Comparison of ENCODE assay signal across 8 cellular contexts in genomic region chr22:41563051-41563711, GRCh38. TPM values are rescaled to one million over a fixed set of nuclear protein-coding genes. Genes with fewer than 3 reads are reported as not detected.
DNase-seq lines count a peak whose midpoint lies in the region; ATAC-seq and TF ChIP-seq lines count a peak whose summit lies in the region.
"Had no signal": no experiment of that assay in that cellular context is flagged by ENCODE, and none has a peak within 500 bp of the region (broad histone marks: within the 10 kb centered on the region; RNA-seq: fewer than 3 reads in every experiment).

No MANE protein-coding gene starts in this region.

- DNase-seq in ELR (ENCODE audit: low read depth) (peak; percentile 89), adrenal gland (peak; percentile 69 to 89 (median 84)), left lung (no peak), DMS79 treated with DMSO at 0.1 percent for 48 hours (lab: John Stamatoyannopoulos, UW) (no peak)
- DNase-seq in stimulated activated naive CD4-positive, alpha-beta T cell (lab: John Stamatoyannopoulos, UW), result no peak
- DNase-seq: cerebellar nuclear complex had no signal

- intact Hi-C loops in adrenal gland (cut with DNase I), result no loop called here
- intact Hi-C loops in left lung (cut with DNase I), result no loop called here

- no peaks in the 10 kb centered on the region for H3K36me3 ChIP-seq in adrenal gland (replicated peaks in 1 of 2)
- no peaks in the 10 kb centered on the region for H3K36me3 ChIP-seq in left lung

- peaks cover 57 to 77% of the 10 kb centered on the region in 2 donors for H3K4me1 ChIP-seq in adrenal gland (replicated peaks in 1 of 2)
- peaks cover 0 to 2% of the 10 kb centered on the region in 2 donors for H3K4me1 ChIP-seq in left lung
- H3K4me1 ChIP-seq: parathyroid adenoma had no signal

- WGBS in adrenal gland, 4 donors, result 23 to 41% (median 32%) methylated on average over 8 to 10 of the region's 10 CpGs

- H3K9me3 ChIP-seq in adrenal gland (replicated peaks in 1 of 3), result no peaks in the 10 kb centered on the region
- no peaks in the 10 kb centered on the region for H3K9me3 ChIP-seq in left lung

- no peak for TF ChIP-seq CTCF in adrenal gland (IDR thresholded peaks at IDR 0.05)
- TF ChIP-seq CTCF in left lung (IDR thresholded peaks at IDR 0.05), result no peak

- ATAC-seq in left lung (peak; percentile 3), HG02970 (IDR thresholded peaks at IDR 0.05; ENCODE audit: low FRiP score, unreplicated experiment) (no peak)

- TF ChIP-seq POLR2A in adrenal gland (IDR thresholded peaks at IDR 0.05), result peak in 1 of 2 donors; percentile 69

- H3K4me3 ChIP-seq in adrenal gland, result peak overlapping the region in 2 of 4 donors; percentile 3 to 70
- no peak overlapping the region for H3K4me3 ChIP-seq in left lung

- H3K27me3 ChIP-seq in adrenal gland (no peaks in the 10 kb centered on the region), left lung (peaks cover 0 to 41% of the 10 kb centered on the region in 2 donors)

- H3K27ac ChIP-seq in adrenal gland (peak overlapping the region; percentile 64 to 96 (median 79)), left lung (no peak overlapping the region)
- H3K27ac ChIP-seq: parathyroid adenoma had no signal

RNA-seq across cellular contexts. Expression of gene CSDC2, which starts 2.4 kb away (rescaled TPM):
- total RNA-seq in adrenal gland, result 100 to 1,000 TPM in 7 of 8 donors, 10 to 100 TPM in 1; 81.5 to 281 (median 183) TPM
- polyA plus RNA-seq in adrenal gland, result 100 to 1,000 TPM in 2 of 3 donors, 1 to 10 TPM in 1; 7.5 to 368 (median 212) TPM
- total RNA-seq in left lung, result 1 to 10 TPM; 5.1 to 5.5 TPM

RNA-seq across cellular contexts. Expression of gene POLR3H, which starts 18.9 kb away (rescaled TPM):
- total RNA-seq in adrenal gland (10 to 100 TPM; 18.7 to 92.6 (median 41.8) TPM), left lung (10 to 100 TPM; 31.3 to 55.4 TPM)
- polyA plus RNA-seq in adrenal gland, result 10 to 100 TPM; 45.1 to 61.5 (median 53.6) TPM

RNA-seq across cellular contexts. Expression of gene PMM1, which starts 26.5 kb away (rescaled TPM):
- total RNA-seq in adrenal gland (100 to 1,000 TPM in 1 of 8 donors, 10 to 100 TPM in 7; 49.5 to 105 (median 74.0) TPM), left lung (10 to 100 TPM; 36.5 to 46.0 TPM)
- 10 to 100 TPM; 37.8 to 53.0 (median 43.0) TPM for polyA plus RNA-seq in adrenal gland

RNA-seq across cellular contexts. Expression of gene DESI1, which starts 57.7 kb away (rescaled TPM):
- 10 to 100 TPM; 11.4 to 64.7 (median 29.1) TPM for total RNA-seq in adrenal gland
- 10 to 100 TPM; 47.5 to 82.8 (median 58.7) TPM for polyA plus RNA-seq in adrenal gland
- 10 to 100 TPM; 27.2 to 42.9 TPM for total RNA-seq in left lung

RNA-seq across cellular contexts. Expression of gene XRCC6, which starts 57.9 kb away (rescaled TPM):
- 100 to 1,000 TPM; 211 to 363 (median 240) TPM for total RNA-seq in adrenal gland
- polyA plus RNA-seq in adrenal gland, result 100 to 1,000 TPM; 122 to 475 (median 216) TPM
- total RNA-seq in left lung, result 100 to 1,000 TPM; 176 to 214 TPM

Comparison
In these comparisons a context has a peak if more than half of its experiments do, and no peak if none do; other contexts are left out.
1. DNase-seq: peak in ELR (single experiment) and adrenal gland (7 of 7); none in left lung (0 of 2), stimulated activated naive CD4-positive, alpha-beta T cell (0 of 6) and DMS79 treated with DMSO at 0.1 percent for 48 hours (single experiment).
2. H3K27ac ChIP-seq: peak in adrenal gland (5 of 5); none in left lung (0 of 2).
3. RNA of gene CSDC2, which starts 2.4 kb away (total RNA-seq): 81.5 to 281 TPM in adrenal gland; 5.1 to 5.5 TPM in left lung; every median in the first group is over 10 times any median in the second.